In the genomic region with DNA sequence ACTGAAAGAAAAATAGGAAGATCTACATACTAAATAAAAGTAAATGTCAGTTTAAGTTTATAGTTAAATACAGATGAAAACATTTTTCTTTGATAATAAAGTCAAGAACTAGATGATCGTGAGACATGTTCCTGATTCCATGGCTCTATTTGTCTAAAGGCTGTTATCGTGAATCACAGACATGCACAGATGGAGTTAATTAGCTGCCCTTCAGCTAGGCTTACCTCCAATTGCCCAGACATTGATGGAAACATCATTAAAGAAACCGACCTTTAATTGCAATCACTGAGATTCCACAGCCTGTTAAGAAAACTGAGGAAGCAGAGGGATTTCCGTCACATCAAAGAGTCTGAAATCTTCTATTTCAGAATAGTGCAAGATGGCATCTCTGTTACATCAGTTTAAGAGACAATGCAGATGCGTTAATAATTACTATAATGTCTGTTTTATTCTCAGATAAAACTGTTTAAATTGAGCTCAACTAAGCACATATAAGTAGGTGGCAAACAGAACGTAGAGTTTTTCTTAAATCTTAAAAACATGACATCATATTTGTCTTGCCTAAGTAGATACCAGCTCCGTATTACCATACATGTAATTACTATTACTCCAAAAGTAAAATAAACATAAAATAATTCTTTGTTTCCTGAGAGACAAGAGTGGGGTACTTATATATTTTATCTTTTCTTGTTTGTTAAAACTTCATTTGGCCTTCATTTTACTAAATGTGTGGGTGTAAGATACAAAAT, we compare ENCODE assay signal across 16 cellular contexts. TPM values are rescaled to one million over a fixed set of nuclear protein-coding genes. Genes with fewer than 3 reads are reported as not detected.
"Had no signal": no experiment of that assay in that cellular context is flagged by ENCODE, and none has a peak within 500 bp of the region (broad histone marks: within the 10 kb centered on the region; RNA-seq: fewer than 3 reads in every experiment).

No MANE protein-coding gene starts in this region.

- ATAC-seq: esophagus mucosa; mucosa of descending colon; stimulated activated naive CD8-positive, alpha-beta T cell treated with anti-CD3 and anti-CD28 coated beads, Interleukin-15, Interleukin-2, amounts not matched to agents 100 U/mL and 50 U/mL, for 24 hours had no signal

- DNase-seq: activated CD4-positive, alpha-beta T cell treated with anti-CD3 and anti-CD28 coated beads for 1 hour; activated CD4-positive, alpha-beta T cell treated with anti-CD3 and anti-CD28 coated beads, Interleukin-2, amount 50 U/mL, for 4 hours; activated gamma-delta T cell; adrenal gland; cerebellar nuclear complex; cortex of kidney; effector CD8-positive, alpha-beta T cell; mesenchymal stem cell; mucosa of descending colon; naive B cell; stimulated activated naive CD8-positive, alpha-beta T cell treated with anti-CD3 and anti-CD28 coated beads, Interleukin-15, Interleukin-2, amounts not matched to agents 100 U/mL and 50 U/mL, for 24 hours; substantia nigra; tibial artery had no signal

- H3K4me3 ChIP-seq: adrenal gland, breast epithelium, mucosa of descending colon, tibial artery had no signal

RNA-seq across cellular contexts. Expression of a gene that starts 23.9 kb away (rescaled TPM):
- total RNA-seq: fibroblast of villous mesenchyme had no signal
